ENCODE assay signal across 13 cellular contexts in the genomic region with DNA sequence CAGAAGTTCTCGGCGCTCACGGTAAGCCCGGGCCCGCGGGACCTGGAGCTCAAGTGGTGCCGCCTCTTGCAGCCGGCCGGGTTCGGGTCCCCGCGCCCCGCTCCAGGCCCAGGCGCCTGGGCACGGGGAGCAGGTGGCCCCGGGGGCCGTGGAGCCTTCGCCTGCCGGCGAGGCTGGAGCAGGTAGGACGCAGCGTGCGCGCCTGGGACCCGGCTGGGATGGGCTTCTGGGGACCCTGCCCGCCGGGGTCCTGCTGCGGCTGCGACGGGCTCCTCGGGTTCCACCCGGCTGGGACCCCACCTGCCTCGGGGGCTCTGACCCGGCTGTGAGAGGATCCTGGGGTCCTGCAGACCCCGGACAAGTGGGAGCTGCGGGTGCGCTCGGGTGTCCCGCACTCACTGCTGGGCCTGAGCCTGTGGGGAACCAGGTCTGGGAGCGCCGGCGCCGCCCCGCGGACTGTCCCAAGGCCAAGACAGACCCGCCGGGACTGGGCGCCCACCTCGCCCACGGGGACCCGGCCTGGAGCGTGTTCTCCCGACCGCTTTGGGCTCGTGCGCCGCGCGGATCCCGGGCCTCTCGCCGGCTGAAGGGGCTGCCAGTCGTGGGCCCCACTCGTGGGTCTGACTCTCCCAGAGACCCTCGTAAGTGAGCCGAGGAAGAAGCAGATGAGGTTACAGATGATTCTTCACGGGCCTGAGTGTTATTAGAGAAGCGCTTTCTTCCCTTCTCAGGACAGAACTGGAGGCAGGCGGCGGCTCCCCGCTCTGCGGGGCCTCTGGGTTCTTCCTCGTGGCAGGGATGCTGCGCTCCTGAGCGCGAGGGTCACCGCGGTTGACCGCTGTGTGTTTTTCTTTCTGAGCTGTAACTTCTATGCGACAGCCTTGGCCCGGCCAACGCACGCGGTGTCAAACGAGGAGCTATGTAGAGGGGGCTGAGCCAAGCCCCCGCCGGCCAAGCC. TPM values are rescaled to one million over a fixed set of nuclear protein-coding genes. Genes with fewer than 3 reads are reported as not detected.
DNase-seq lines count a peak whose midpoint lies in the region; ATAC-seq and TF ChIP-seq lines count a peak whose summit lies in the region.
"Had no signal": no experiment of that assay in that cellular context is flagged by ENCODE, and none has a peak within 500 bp of the region (broad histone marks: within the 10 kb centered on the region; RNA-seq: fewer than 3 reads in every experiment).

No MANE protein-coding gene starts in this region.

- H3K27ac ChIP-seq in ascending aorta (peak overlapping the region; percentile 75 to 88), iPS-20b (ENCODE audit: low read length) (no peak overlapping the region), rectal smooth muscle tissue (ENCODE audit: low read depth, low read length) (peak overlapping the region; percentile 11), osteoblast (ENCODE audit: low read depth, low read length) (no peak overlapping the region)
- H3K27ac ChIP-seq: HL-60 had no signal

- H3K4me1 ChIP-seq in ascending aorta (peaks cover 8 to 21% of the 10 kb centered on the region in 2 donors), iPS-20b (ENCODE audit: insufficient read depth, low read length) (peaks cover 40% of the 10 kb centered on the region), rectal smooth muscle tissue (ENCODE audit: control insufficient read depth, insufficient read depth, low read length) (no peaks in the 10 kb centered on the region), osteoblast (ENCODE audit: insufficient read depth, low read length) (no peaks in the 10 kb centered on the region)

- H3K4me3 ChIP-seq in ascending aorta (peak overlapping the region; percentile 59 to 93), iPS-20b (ENCODE audit: low read length) (peak overlapping the region; percentile 60), rectal smooth muscle tissue (ENCODE audit: low read length) (peak overlapping the region; percentile 60), osteoblast (ENCODE audit: insufficient read depth, low read length) (no peak overlapping the region)
- H3K4me3 ChIP-seq: GM12878 had no signal

- no peak overlapping the region for H3K27ac Mint-ChIP-seq in T-helper 17 cell
- H3K27ac Mint-ChIP-seq: T-helper 1 cell treated with Interleukin-12 subunit alpha and Interleukin-12 subunit beta and Interleukin-4 antibody, amounts not matched to agents 30 μg/mL and 1 μg/mL, for 36 hours had no signal

- H3K36me3 ChIP-seq in ascending aorta (no peaks in the 10 kb centered on the region), iPS-20b (ENCODE audit: insufficient read depth, low read depth, low read length) (no peaks in the 10 kb centered on the region), rectal smooth muscle tissue (ENCODE audit: control insufficient read depth, insufficient read depth, low read length) (no peaks in the 10 kb centered on the region), osteoblast (ENCODE audit: insufficient read depth, low read length) (no peaks in the 10 kb centered on the region)

- H3K9ac ChIP-seq in iPS-20b (ENCODE audit: low read depth, low read length) (peak overlapping the region; percentile 39; the same call in 1 of the 2 replicates), rectal smooth muscle tissue (ENCODE audit: low read length) (no peak overlapping the region)

- H3K27me3 ChIP-seq in ascending aorta (no peaks in the 10 kb centered on the region), iPS-20b (ENCODE audit: insufficient read depth, low read length) (peaks cover 72% of the 10 kb centered on the region), rectal smooth muscle tissue (ENCODE audit: control insufficient read depth, insufficient read depth, low read length) (peaks cover 5% of the 10 kb centered on the region), osteoblast (ENCODE audit: insufficient read depth, low read length) (peaks cover 8% of the 10 kb centered on the region)

- no peaks in the 10 kb centered on the region for H3K9me3 ChIP-seq in ascending aorta
- H3K9me3 ChIP-seq in iPS-20b (ENCODE audit: insufficient read depth, low read depth, low read length) = no peaks in the 10 kb centered on the region
- H3K9me3 ChIP-seq in osteoblast (ENCODE audit: low read depth, low read length) = no peaks in the 10 kb centered on the region
- H3K9me3 ChIP-seq in T-helper 17 cell (ENCODE audit: control insufficient read depth, low read length, poor library complexity, severe bottlenecking) = no peaks in the 10 kb centered on the region

- peaks cover 4% of the 10 kb centered on the region for H3K4me1 Mint-ChIP-seq in T-helper 17 cell
- H3K4me1 Mint-ChIP-seq: central memory CD8-positive, alpha-beta T cell had no signal

- DNase-seq in COLO668 (lab: John Stamatoyannopoulos, UW; ENCODE audit: unreplicated experiment) (peak; percentile 68), ascending aorta (ENCODE audit: low spot score in 2 of 2) (no peak), osteoblast (ENCODE audit: insufficient read length, low spot score, missing footprints) (no peak), NCI-H187 treated with DMSO at 0.1 percent for 48 hours (lab: John Stamatoyannopoulos, UW) (no peak), T-helper 17 cell (no peak)
- DNase-seq in stimulated activated CD4-positive, alpha-beta T cell treated with anti-CD3 and anti-CD28 coated beads, Interleukin-2, amount 100 ng/mL, for 24 hours = no peak

- no peak overlapping the region for H3K4me2 ChIP-seq in osteoblast (ENCODE audit: insufficient read depth, low read length)

- H3K36me3 Mint-ChIP-seq in T-helper 17 cell (ENCODE audit: low read depth) = no peaks in the 10 kb centered on the region

- ATAC-seq in T-helper 17 cell = no peak
- ATAC-seq: GM12878, HCT116 had no signal

- intact Hi-C loops in ascending aorta (cut with DNase I) = loop anchor here (2.0 to 5.0 kb wide), 2 partner anchors 57 to 441 kb away; no protein-coding TSS in a partner anchor

- TF ChIP-seq CTCF in ascending aorta (IDR thresholded peaks at IDR 0.05) (no peak), osteoblast (IDR thresholded peaks at IDR 0.05; ENCODE audit: extremely low read depth, low read depth, low read length) (no peak)

- H3K79me2 ChIP-seq in osteoblast (ENCODE audit: insufficient read depth, low read length) = no peaks in the 10 kb centered on the region

- H3K4me3 Mint-ChIP-seq in T-helper 17 cell = no peak overlapping the region
- H3K4me3 Mint-ChIP-seq: central memory CD8-positive, alpha-beta T cell; T-helper 1 cell treated with Interleukin-12 subunit alpha and Interleukin-12 subunit beta and Interleukin-4 antibody, amounts not matched to agents 30 μg/mL and 1 μg/mL, for 36 hours had no signal

- H2AFZ ChIP-seq in osteoblast (ENCODE audit: low read length) = no peak overlapping the region

- peaks cover 74% of the 10 kb centered on the region for H3K27me3 Mint-ChIP-seq in T-helper 17 cell

- H4K20me1 ChIP-seq in osteoblast (ENCODE audit: insufficient read depth, low read length) = no peaks in the 10 kb centered on the region

RNA-seq across cellular contexts. Expression of a gene that starts 0.7 kb away (rescaled TPM):
- total RNA-seq in ascending aorta = 102 TPM
- 0.36 and 10.6 TPM in 2 replicates for total RNA-seq in osteoblast
- total RNA-seq in T-helper 17 cell = not detected

Comparison
In these comparisons a context has a peak if more than half of its experiments do, and no peak if none do; other contexts are left out.
1. H3K27ac ChIP-seq: peak in ascending aorta (2 of 2) and rectal smooth muscle tissue (single experiment); none in iPS-20b (single experiment) and osteoblast (single experiment).